In the genomic region with DNA sequence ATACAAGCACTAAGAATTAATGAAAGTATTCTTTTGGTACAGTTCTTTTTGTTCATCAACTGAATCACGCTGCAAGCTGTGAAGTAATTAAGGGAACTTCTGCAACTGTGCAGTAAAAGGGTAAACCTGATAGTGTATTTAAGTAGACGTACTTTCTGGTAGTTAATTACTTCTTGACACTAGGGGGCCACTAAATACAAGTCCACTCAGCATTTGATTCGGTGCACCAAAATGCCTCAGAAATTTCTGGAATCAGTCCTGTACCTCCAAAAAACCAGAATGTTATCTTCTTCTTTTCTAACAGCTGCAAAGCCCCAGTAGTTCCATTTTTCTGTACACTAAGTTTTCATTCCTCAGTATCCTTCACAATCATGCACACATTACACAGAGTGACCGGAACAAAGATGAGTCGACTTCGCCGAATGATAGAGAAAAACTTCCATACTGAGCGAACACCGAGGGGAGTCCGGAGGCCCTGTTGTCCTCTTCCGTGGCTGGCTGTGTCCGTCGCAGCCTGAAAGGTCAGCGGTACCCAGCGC, we compare ENCODE assay signal across 8 cellular contexts.
DNase-seq lines count a peak whose midpoint lies in the region; ATAC-seq and TF ChIP-seq lines count a peak whose summit lies in the region.

No MANE protein-coding gene starts in this region.

- H3K27me3 ChIP-seq in KMS-11 (ENCODE audit: insufficient read depth, low read depth), result no peaks in the 10 kb centered on the region
- H3K27me3 ChIP-seq in muscle layer of duodenum (ENCODE audit: low read depth, low read length), result no peaks in the 10 kb centered on the region

- H3K9me3 ChIP-seq in muscle layer of duodenum (ENCODE audit: control insufficient read depth in 1 of 2, low read length in 2 of 2), result no peaks in the 10 kb centered on the region

- peaks cover 67% of the 10 kb centered on the region for H3K79me2 ChIP-seq in KMS-11 (ENCODE audit: insufficient read depth, low read depth)

- H3K36me3 ChIP-seq in KMS-11 (ENCODE audit: insufficient read depth) (peaks cover 24% of the 10 kb centered on the region; the same call in 1 of the 2 replicates), muscle layer of duodenum (ENCODE audit: control insufficient read depth in 1 of 2, insufficient read depth in 2 of 2, low read length in 2 of 2) (peaks cover 19 to 22% of the 10 kb centered on the region in 2 donors)

- peaks cover 57% of the 10 kb centered on the region for H3K4me1 ChIP-seq in KMS-11 (ENCODE audit: low read depth, poor library complexity, severe bottlenecking)
- H3K4me1 ChIP-seq in muscle layer of duodenum (ENCODE audit: control insufficient read depth in 1 of 2, insufficient read depth in 2 of 2, low read length in 2 of 2), result peaks cover 8 to 33% of the 10 kb centered on the region in 2 donors

- H2AFZ ChIP-seq in KMS-11 (ENCODE audit: low read depth), result peak overlapping the region; percentile 94

- H3K27me3 Mint-ChIP-seq in T-helper 1 cell treated with Interleukin-12 subunit alpha and Interleukin-12 subunit beta and Interleukin-4 antibody, amounts not matched to agents 30 μg/mL and 1 μg/mL, for 36 hours (ENCODE audit: low read depth), result no peaks in the 10 kb centered on the region

- in situ Hi-C loops in ACHN (cut with HindIII; ENCODE audit: low pct_ligation_motif_present, low pct_unique_long_range_greater_than_20kb, low sequenced_read_pairs), result no loop called here

- DNase-seq in activated CD4-positive, CD25-positive, alpha-beta regulatory T cell treated with anti-CD3 and anti-CD28 coated beads, Interleukin-2, amount 50 U/mL, for 72 hours, result no peak
- DNase-seq in epithelial cell of prostate (ENCODE audit: low read depth, low spot score) (no peak), ACHN (no peak)

- peak overlapping the region; percentile 98 for H3K27ac Mint-ChIP-seq in T-helper 1 cell treated with Interleukin-12 subunit alpha and Interleukin-12 subunit beta and Interleukin-4 antibody, amounts not matched to agents 30 μg/mL and 1 μg/mL, for 36 hours

- peak overlapping the region; percentile 19 for H3K4me3 ChIP-seq in KMS-11 (IDR thresholded peaks at IDR 0.05; ENCODE audit: insufficient read depth, low read depth, low read length)
- peak overlapping the region; percentile 98 to 100 for H3K4me3 ChIP-seq in muscle layer of duodenum (ENCODE audit: low read depth in 1 of 2, low read length in 2 of 2)

- H3K27ac ChIP-seq in KMS-11 (peak overlapping the region; percentile 56; the same call in 1 of the 2 replicates), epithelial cell of prostate (peak overlapping the region; percentile 80), muscle layer of duodenum (ENCODE audit: low read length) (peak overlapping the region; percentile 83)

- peak; percentile 39 for ATAC-seq in activated CD4-positive, CD25-positive, alpha-beta regulatory T cell treated with anti-CD3 and anti-CD28 coated beads, Interleukin-2, amount 50 U/mL, for 24 hours
- peak; percentile 39 for ATAC-seq in GM21723 (IDR thresholded peaks at IDR 0.05; ENCODE audit: unreplicated experiment)

- H3K4me1 Mint-ChIP-seq in T-helper 1 cell treated with Interleukin-12 subunit alpha and Interleukin-12 subunit beta and Interleukin-4 antibody, amounts not matched to agents 30 μg/mL and 1 μg/mL, for 36 hours (ENCODE audit: low read depth), result peaks cover 19% of the 10 kb centered on the region

- H3K9ac ChIP-seq in KMS-11, result peak overlapping the region; percentile 78

- peak; percentile 57 for TF ChIP-seq CTCF in KMS-11 (conservative IDR thresholded peaks at IDR 0.05; ENCODE audit: low read depth, low read length)

- peak overlapping the region; percentile 79 for H3K4me2 ChIP-seq in KMS-11

- H3K36me3 Mint-ChIP-seq in T-helper 1 cell treated with Interleukin-12 subunit alpha and Interleukin-12 subunit beta and Interleukin-4 antibody, amounts not matched to agents 30 μg/mL and 1 μg/mL, for 36 hours (ENCODE audit: low read depth), result peaks cover 13% of the 10 kb centered on the region

- peak overlapping the region; percentile 99 for H3K4me3 Mint-ChIP-seq in T-helper 1 cell treated with Interleukin-12 subunit alpha and Interleukin-12 subunit beta and Interleukin-4 antibody, amounts not matched to agents 30 μg/mL and 1 μg/mL, for 36 hours

- no peaks in the 10 kb centered on the region for H3K9me3 Mint-ChIP-seq in T-helper 1 cell treated with Interleukin-12 subunit alpha and Interleukin-12 subunit beta and Interleukin-4 antibody, amounts not matched to agents 30 μg/mL and 1 μg/mL, for 36 hours

- no peaks in the 10 kb centered on the region for H4K20me1 ChIP-seq in KMS-11 (ENCODE audit: insufficient read depth)
